Comparison of ENCODE assay signal across 20 cellular contexts in genomic region chr5:124801551-124801950, GRCh38. TPM values are rescaled to one million over a fixed set of nuclear protein-coding genes. Genes with fewer than 3 reads are reported as not detected.
"Had no signal": no experiment of that assay in that cellular context is flagged by ENCODE, and none has a peak within 500 bp of the region (broad histone marks: within the 10 kb centered on the region; RNA-seq: fewer than 3 reads in every experiment).

No MANE protein-coding gene starts in this region.

- ATAC-seq: effector memory CD8-positive, alpha-beta T cell; gastrocnemius medialis; left cardiac atrium; naive thymus-derived CD8-positive, alpha-beta T cell; psoas muscle; sciatic nerve; stimulated activated naive B cell treated with anti-CD40 and anti-IgM and Interleukin-4, amounts not matched to agents 10 μg/mL and 1 μg/mL and 100 μg/mL, for 72 hours; stimulated activated naive CD8-positive, alpha-beta T cell treated with anti-CD3 and anti-CD28 coated beads, Interleukin-15, amount 100 ng/mL, for 72 hours had no signal

- H3K4me2 ChIP-seq: hepatocyte had no signal

- H3K9me3 Mint-ChIP-seq: central memory CD8-positive, alpha-beta T cell; dendritic cell treated with granulocyte-macrophage colony-stimulating factor and Interleukin-4, amounts not matched to agents 40 ng/mL and 50 ng/mL, for 4 days; stimulated activated naive B cell treated with anti-CD40 and anti-IgM and Interleukin-4, amounts not matched to agents 10 μg/mL and 1 μg/mL and 100 μg/mL, for 72 hours; stimulated activated naive CD8-positive, alpha-beta T cell treated with anti-CD3 and anti-CD28 coated beads, Interleukin-15, amount 100 ng/mL, for 72 hours had no signal

- H3K9me3 ChIP-seq: esophagus muscularis mucosa, gastrocnemius medialis, psoas muscle, thoracic aorta, transverse colon had no signal

- H3K36me3 Mint-ChIP-seq: naive thymus-derived CD8-positive, alpha-beta T cell; stimulated activated naive B cell treated with anti-CD40 and anti-IgM and Interleukin-4, amounts not matched to agents 10 μg/mL and 1 μg/mL and 100 μg/mL, for 72 hours had no signal

- H3K36me3 ChIP-seq: esophagus muscularis mucosa, gastrocnemius medialis, thoracic aorta, transverse colon had no signal

- H3K4me3 ChIP-seq: esophagus muscularis mucosa, gastrocnemius medialis, hepatocyte, psoas muscle, thoracic aorta, transverse colon had no signal

- H3K27ac ChIP-seq: epithelial cell of prostate, esophagus muscularis mucosa, gastrocnemius medialis, hepatocyte, psoas muscle, thoracic aorta, transverse colon had no signal

- H3K27ac Mint-ChIP-seq: dendritic cell treated with granulocyte-macrophage colony-stimulating factor and Interleukin-4, amounts not matched to agents 40 ng/mL and 50 ng/mL, for 4 days; effector memory CD8-positive, alpha-beta T cell; naive thymus-derived CD8-positive, alpha-beta T cell; stimulated activated naive B cell treated with anti-CD40 and anti-IgM and Interleukin-4, amounts not matched to agents 10 μg/mL and 1 μg/mL and 100 μg/mL, for 72 hours; stimulated activated naive CD8-positive, alpha-beta T cell treated with anti-CD3 and anti-CD28 coated beads, Interleukin-15, amount 100 ng/mL, for 72 hours had no signal

- H3K27me3 ChIP-seq: esophagus muscularis mucosa, gastrocnemius medialis, hepatocyte, transverse colon had no signal

- H3K4me3 Mint-ChIP-seq: central memory CD8-positive, alpha-beta T cell; dendritic cell treated with granulocyte-macrophage colony-stimulating factor and Interleukin-4, amounts not matched to agents 40 ng/mL and 50 ng/mL, for 4 days; effector memory CD8-positive, alpha-beta T cell; naive thymus-derived CD8-positive, alpha-beta T cell; stimulated activated naive B cell treated with anti-CD40 and anti-IgM and Interleukin-4, amounts not matched to agents 10 μg/mL and 1 μg/mL and 100 μg/mL, for 72 hours; stimulated activated naive CD8-positive, alpha-beta T cell treated with anti-CD3 and anti-CD28 coated beads, Interleukin-15, amount 100 ng/mL, for 72 hours had no signal

- H3K4me1 Mint-ChIP-seq: central memory CD8-positive, alpha-beta T cell; naive thymus-derived CD8-positive, alpha-beta T cell; stimulated activated naive B cell treated with anti-CD40 and anti-IgM and Interleukin-4, amounts not matched to agents 10 μg/mL and 1 μg/mL and 100 μg/mL, for 72 hours; stimulated activated naive CD8-positive, alpha-beta T cell treated with anti-CD3 and anti-CD28 coated beads, Interleukin-15, amount 100 ng/mL, for 72 hours had no signal

- H3K27me3 Mint-ChIP-seq: central memory CD8-positive, alpha-beta T cell; dendritic cell treated with granulocyte-macrophage colony-stimulating factor and Interleukin-4, amounts not matched to agents 40 ng/mL and 50 ng/mL, for 4 days; effector memory CD8-positive, alpha-beta T cell; stimulated activated naive B cell treated with anti-CD40 and anti-IgM and Interleukin-4, amounts not matched to agents 10 μg/mL and 1 μg/mL and 100 μg/mL, for 72 hours; stimulated activated naive CD8-positive, alpha-beta T cell treated with anti-CD3 and anti-CD28 coated beads, Interleukin-15, amount 100 ng/mL, for 72 hours had no signal

- H3K4me1 ChIP-seq: gastrocnemius medialis, psoas muscle had no signal

- DNase-seq: effector memory CD8-positive, alpha-beta T cell; gastrocnemius medialis; head of caudate nucleus; kidney; left cardiac atrium; mesendoderm; naive thymus-derived CD8-positive, alpha-beta T cell; psoas muscle; stimulated activated CD4-positive, alpha-beta T cell treated with anti-CD3 and anti-CD28 coated beads, Interleukin-2, amount 100 ng/mL, for 24 hours; stimulated activated CD4-positive, alpha-beta T cell treated with anti-CD3 and anti-CD28 coated beads, Interleukin-4, amount 100 ng/mL, for 4 hours; stimulated activated naive B cell treated with anti-CD40 and anti-IgM and Interleukin-4, amounts not matched to agents 10 μg/mL and 1 μg/mL and 100 μg/mL, for 72 hours; stimulated activated naive CD8-positive, alpha-beta T cell treated with anti-CD3 and anti-CD28 coated beads, Interleukin-15, amount 100 ng/mL, for 72 hours; transverse colon had no signal

- H3K79me2 ChIP-seq: hepatocyte had no signal

- H2AFZ ChIP-seq: hepatocyte had no signal

RNA-seq across cellular contexts. Expression of gene ZNF608, which starts 55.1 kb away (rescaled TPM):
- polyA plus RNA-seq: naive thymus-derived CD8-positive, alpha-beta T cell had no signal
